13 cellular contexts compared by ENCODE assay signal in the genomic region with DNA sequence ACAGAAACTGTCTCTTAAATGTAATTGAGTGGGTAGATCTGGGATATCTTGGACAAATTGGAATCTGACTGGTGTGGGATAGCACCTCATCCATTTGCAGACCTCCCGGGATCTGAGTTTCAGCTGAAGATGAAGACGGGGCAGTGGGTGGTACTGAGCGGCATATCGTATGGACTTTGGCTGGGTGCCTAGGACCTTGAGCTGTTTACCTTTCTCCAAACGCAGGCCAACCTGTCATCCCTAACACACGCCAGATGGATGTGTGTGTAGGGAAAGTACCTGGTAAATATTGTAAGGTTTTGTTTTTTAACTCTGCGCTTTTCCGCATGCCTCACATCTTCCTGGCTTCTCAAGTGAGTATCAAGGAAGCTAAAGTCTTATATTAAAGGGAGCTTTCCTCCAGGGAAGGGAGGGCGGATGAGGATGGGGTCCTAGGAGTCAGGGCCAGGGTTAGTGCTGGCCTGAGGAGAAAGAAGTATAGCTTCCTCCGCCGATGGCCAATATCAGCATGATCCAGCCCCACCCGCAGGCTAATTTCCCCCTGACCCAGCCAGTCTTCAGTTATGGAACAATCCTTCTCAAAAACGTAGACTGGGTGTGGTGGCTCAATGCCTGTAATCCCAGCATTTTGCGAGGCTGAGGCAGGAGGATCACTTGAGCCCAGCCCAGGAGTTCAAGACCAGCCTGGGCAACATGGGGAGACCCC. TPM values are rescaled to one million over a fixed set of nuclear protein-coding genes. Genes with fewer than 3 reads are reported as not detected.
DNase-seq lines count a peak whose midpoint lies in the region; ATAC-seq, FAIRE-seq and TF ChIP-seq lines count a peak whose summit lies in the region.
"Had no signal": no experiment of that assay in that cellular context is flagged by ENCODE, and none has a peak within 500 bp of the region (broad histone marks: within the 10 kb centered on the region; RNA-seq: fewer than 3 reads in every experiment).

No MANE protein-coding gene starts in this region.

- H3K27ac ChIP-seq in body of pancreas, result peak overlapping the region; percentile 54 to 79 (median 65)

- peaks cover 33 to 72% (median 57%) of the 10 kb centered on the region in 4 donors for H3K4me1 Mint-ChIP-seq in naive thymus-derived CD8-positive, alpha-beta T cell

- intact Hi-C loops in body of pancreas (cut with DNase I), result no loop called here

- H3K27me3 Mint-ChIP-seq in naive thymus-derived CD8-positive, alpha-beta T cell, result peaks cover 0 to 8% (median 0%) of the 10 kb centered on the region in 5 donors

- peaks cover 0 to 38% (median 8%) of the 10 kb centered on the region in 3 donors for H3K36me3 Mint-ChIP-seq in naive thymus-derived CD8-positive, alpha-beta T cell

- H3K27me3 ChIP-seq in body of pancreas (no peaks in the 10 kb centered on the region), BE2C (no peaks in the 10 kb centered on the region)

- H3K4me1 ChIP-seq in body of pancreas (peaks cover 39% of the 10 kb centered on the region), BE2C (peaks cover 2% of the 10 kb centered on the region; the same call in 1 of the 2 replicates)

- peak overlapping the region; percentile 6 to 89 (median 68) for H3K27ac Mint-ChIP-seq in naive thymus-derived CD8-positive, alpha-beta T cell
- H3K27ac Mint-ChIP-seq: endodermal cell had no signal

- TF ChIP-seq CTCF in body of pancreas (IDR thresholded peaks at IDR 0.05), result no peak
- TF ChIP-seq CTCF in BE2C (IDR thresholded peaks at IDR 0.05; ENCODE audit: low read depth, low read length), result no peak

- no peaks in the 10 kb centered on the region for H3K9me3 Mint-ChIP-seq in naive thymus-derived CD8-positive, alpha-beta T cell
- H3K9me3 Mint-ChIP-seq: endodermal cell had no signal

- H3K36me3 ChIP-seq in body of pancreas (replicated peaks in 1 of 2; ENCODE audit: insufficient read depth in 1 of 2, low read depth in 2 of 2) (no peaks in the 10 kb centered on the region), BE2C (peaks cover 19% of the 10 kb centered on the region)

- DNase-seq in DMS 273 (lab: John Stamatoyannopoulos, UW; ENCODE audit: unreplicated experiment) (peak; percentile 87), NCI-H1105 (lab: John Stamatoyannopoulos, UW) (peak; percentile 14), body of pancreas (peak; percentile 57 to 84 (median 80)), BE2C (no peak), RCC 7860 (ENCODE audit: low spot score) (no peak), NCI-H146 (lab: John Stamatoyannopoulos, UW) (no peak), kidney glomerular epithelial cell (lab: John Stamatoyannopoulos, UW) (no peak)
- DNase-seq in naive thymus-derived CD8-positive, alpha-beta T cell, result no peak
- DNase-seq: activated CD8-positive, alpha-beta memory T cell treated with anti-CD3 and anti-CD28 coated beads, Interleukin-2, amount 50 U/mL, for 4 hours; aorta had no signal

- H3K9me3 ChIP-seq in body of pancreas (no peaks in the 10 kb centered on the region), BE2C (no peaks in the 10 kb centered on the region)

- peak; percentile 45 for ATAC-seq in body of pancreas
- ATAC-seq in naive thymus-derived CD8-positive, alpha-beta T cell, result no peak

- POLR2A ChIA-PET in naive thymus-derived CD8-positive, alpha-beta T cell (lab: Charles Lee), result interaction anchor here (0.7 to 16.2 kb wide), 7 partner anchors 9 to 823 kb away, joined by 3 to 358 read pairs (median 8); a partner anchor contains a TSS

- peak overlapping the region in 9 of 10 donors; percentile 22 to 89 (median 38) for H3K4me3 Mint-ChIP-seq in naive thymus-derived CD8-positive, alpha-beta T cell

- WGBS in body of pancreas, 2 donors, result 25 to 26% methylated on average over 9 to 13 of the region's 14 CpGs

- FAIRE-seq in RCC 7860 (lab: Jason Lieb, UNC), result no peak
- FAIRE-seq: GM12878 had no signal

- H3K4me3 ChIP-seq in body of pancreas, result no peak overlapping the region
- H3K4me3 ChIP-seq in BE2C (ENCODE audit: low read depth, low read length), result no peak overlapping the region
- H3K4me3 ChIP-seq: GM12878 had no signal

- TF ChIP-seq POLR2A in body of pancreas (IDR thresholded peaks at IDR 0.05), result peak in 2 of 3 donors; percentile 19 to 37

RNA-seq across cellular contexts. Expression of a gene that starts 26.2 kb away (rescaled TPM):
- 10 to 100 TPM; 10.9 to 16.3 TPM for total RNA-seq in body of pancreas
- total RNA-seq in naive thymus-derived CD8-positive, alpha-beta T cell, result 100 to 1,000 TPM; 111 to 114 TPM
- 10 to 100 TPM; 48.5 to 65.1 (median 55.6) TPM for polyA plus RNA-seq in naive thymus-derived CD8-positive, alpha-beta T cell
- polyA plus RNA-seq in BE2C (2012; ENCODE audit: insufficient read depth, insufficient read length, low read depth), result 40.9 TPM

RNA-seq across cellular contexts. Expression of a gene that starts 30.6 kb away (rescaled TPM):
- under 1 TPM in 1 of 2 donors, not detected in 1; 0.26 TPM for total RNA-seq in body of pancreas
- not detected for total RNA-seq in naive thymus-derived CD8-positive, alpha-beta T cell
- polyA plus RNA-seq in naive thymus-derived CD8-positive, alpha-beta T cell, result not detected
- 5.5 TPM for polyA plus RNA-seq in BE2C (2012; ENCODE audit: insufficient read depth, insufficient read length, low read depth)
- total RNA-seq: endodermal cell, GM12878, subcutaneous adipose tissue had no signal
- polyA plus RNA-seq: GM12878 had no signal

RNA-seq across cellular contexts. Expression of a gene that starts 53.6 kb away (rescaled TPM):
- total RNA-seq in body of pancreas, result 10 to 100 TPM in 1 of 2 donors, 1 to 10 TPM in 1; 5.9 to 13.5 TPM
- 10 to 100 TPM; 44.4 to 49.9 TPM for total RNA-seq in naive thymus-derived CD8-positive, alpha-beta T cell
- 10 to 100 TPM; 20.1 to 44.1 (median 28.4) TPM for polyA plus RNA-seq in naive thymus-derived CD8-positive, alpha-beta T cell
- 0.28 TPM for polyA plus RNA-seq in BE2C (2012; ENCODE audit: insufficient read depth, insufficient read length, low read depth)

Comparison
In these comparisons a context has a peak if more than half of its experiments do, and no peak if none do; other contexts are left out.
1. DNase-seq: peak in DMS 273 (single experiment), NCI-H1105 (single experiment) and body of pancreas (4 of 4); none in naive thymus-derived CD8-positive, alpha-beta T cell (0 of 10), BE2C (single experiment), RCC 7860 (single experiment), NCI-H146 (single experiment) and kidney glomerular epithelial cell (single experiment).
2. RNA of a gene that starts 26.2 kb away (total RNA-seq): 111 to 114 TPM in naive thymus-derived CD8-positive, alpha-beta T cell; 10.9 to 16.3 TPM in body of pancreas; every median in the first group is over 4 times any median in the second.